Comparison of ENCODE assay signal across 30 cellular contexts in the genomic region with DNA sequence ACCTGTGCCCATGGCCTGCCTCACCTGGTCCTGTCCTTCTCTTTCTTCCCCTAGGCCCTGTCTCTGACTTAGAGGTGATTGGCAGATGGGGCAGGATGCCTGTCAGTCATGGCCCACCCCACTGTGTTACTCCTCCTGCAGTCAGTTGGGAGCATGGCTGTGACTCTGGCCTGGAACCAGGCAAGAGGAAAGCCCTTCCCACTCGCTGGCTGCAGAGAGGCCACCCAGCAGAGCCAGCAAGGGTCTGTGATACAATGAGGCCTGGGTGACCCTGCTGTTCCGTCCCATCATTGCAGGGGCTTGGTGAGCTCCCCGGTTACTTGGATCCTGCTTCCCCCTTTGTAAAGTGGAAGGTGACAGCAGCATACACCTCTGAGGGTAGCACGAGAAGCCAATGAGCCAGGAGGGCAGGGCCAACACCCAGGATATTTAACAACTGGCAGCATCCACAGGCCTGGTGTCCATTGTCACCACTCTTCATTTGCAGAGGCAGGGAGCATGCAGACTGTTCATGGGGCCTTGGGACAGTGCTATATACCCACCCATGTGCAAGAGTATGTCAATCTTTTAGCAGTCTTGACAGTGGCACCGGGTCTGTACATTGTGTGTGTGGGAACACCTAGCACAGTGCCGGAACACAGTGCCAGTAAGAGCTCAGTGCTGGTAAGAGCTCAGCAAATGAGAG.
"Had no signal": no experiment of that assay in that cellular context is flagged by ENCODE, and none has a peak within 500 bp of the region (broad histone marks: within the 10 kb centered on the region; RNA-seq: fewer than 3 reads in every experiment).

No MANE protein-coding gene starts in this region.

- DNase-seq: activated CD4-positive, alpha-beta memory T cell treated with anti-CD3 and anti-CD28 coated beads for 36 hours; activated CD4-positive, alpha-beta T cell treated with anti-CD3 and anti-CD28 coated beads for 36 hours; activated CD4-positive, alpha-beta T cell treated with anti-CD3 and anti-CD28 coated beads, Interleukin-2, amount 10 ng/mL, durations not matched to agents 24 days and 14 days; activated CD4-positive, CD25-positive, alpha-beta regulatory T cell; activated CD4-positive, CD25-positive, alpha-beta regulatory T cell treated with anti-CD3 and anti-CD28 coated beads, Interleukin-2, amount 50 U/mL, for 72 hours; activated CD8-positive, alpha-beta memory T cell treated with anti-CD3 and anti-CD28 coated beads, Interleukin-2, amount 10 ng/mL, durations not matched to agents 7 days and 5 days; activated CD8-positive, alpha-beta memory T cell treated with anti-CD3 and anti-CD28 coated beads, Interleukin-2, amount 50 U/mL, for 4 hours; activated CD8-positive, alpha-beta T cell treated with anti-CD3 and anti-CD28 coated beads, Interleukin-2, amount 10 ng/mL, durations not matched to agents 7 days and 5 days; activated gamma-delta T cell treated with Interleukin-2 at 50 U/mL for 16 hours; activated naive CD4-positive, alpha-beta T cell treated with Interleukin-2 at 50 U/mL for 16 hours; activated naive CD8-positive, alpha-beta T cell treated with anti-CD3 and anti-CD28 coated beads for 36 hours; activated naive CD8-positive, alpha-beta T cell treated with anti-CD3 and anti-CD28 coated beads, Interleukin-2, amount 50 U/mL, for 24 hours; activated T-cell treated with anti-CD3 and anti-CD28 coated beads, Interleukin-2, amount 50 U/mL, for 1 hour; activated T-cell treated with anti-CD3 and anti-CD28 coated beads, Interleukin-2, amount 50 U/mL, for 48 hours; adrenal gland; amygdala; aorta; body of pancreas; central memory CD4-positive, alpha-beta T cell; cerebellar nuclear complex; colonic mucosa; effector CD8-positive, alpha-beta T cell; esophagus squamous epithelium; foreskin melanocyte; T-helper 2 cell had no signal

- ATAC-seq: activated CD4-positive, alpha-beta T cell treated with anti-CD3 and anti-CD28 coated beads for 36 hours; activated CD8-positive, alpha-beta memory T cell treated with anti-CD3 and anti-CD28 coated beads, Interleukin-2, amount 10 ng/mL, durations not matched to agents 7 days and 5 days; activated CD8-positive, alpha-beta T cell treated with anti-CD3 and anti-CD28 coated beads, Interleukin-2, amount 10 ng/mL, durations not matched to agents 7 days and 5 days; activated naive CD8-positive, alpha-beta T cell treated with anti-CD3 and anti-CD28 coated beads, Interleukin-2, amount 50 U/mL, for 24 hours; body of pancreas; gastroesophageal sphincter had no signal

- H3K36me3 Mint-ChIP-seq: activated CD4-positive, alpha-beta memory T cell treated with anti-CD3 and anti-CD28 coated beads for 36 hours; activated CD8-positive, alpha-beta memory T cell treated with anti-CD3 and anti-CD28 coated beads, Interleukin-2, amount 10 ng/mL, durations not matched to agents 7 days and 5 days; activated naive CD4-positive, alpha-beta T cell treated with anti-CD3 and anti-CD28 coated beads, Interleukin-2, amount 50 U/mL, for 24 hours; activated naive CD8-positive, alpha-beta T cell treated with anti-CD3 and anti-CD28 coated beads for 36 hours had no signal

- H3K9me3 Mint-ChIP-seq: activated naive CD4-positive, alpha-beta T cell treated with anti-CD3 and anti-CD28 coated beads, Interleukin-2, amount 50 U/mL, for 24 hours had no signal

- H3K27me3 Mint-ChIP-seq: activated CD4-positive, alpha-beta T cell treated with anti-CD3 and anti-CD28 coated beads for 36 hours; activated CD4-positive, alpha-beta T cell treated with anti-CD3 and anti-CD28 coated beads, Interleukin-2, amount 10 ng/mL, durations not matched to agents 24 days and 14 days; activated CD8-positive, alpha-beta memory T cell treated with anti-CD3 and anti-CD28 coated beads, Interleukin-2, amount 10 ng/mL, durations not matched to agents 7 days and 5 days had no signal

- H3K4me1 Mint-ChIP-seq: activated CD4-positive, alpha-beta T cell treated with anti-CD3 and anti-CD28 coated beads for 36 hours; activated CD4-positive, alpha-beta T cell treated with anti-CD3 and anti-CD28 coated beads, Interleukin-2, amount 10 ng/mL, durations not matched to agents 24 days and 14 days; activated CD8-positive, alpha-beta memory T cell treated with anti-CD3 and anti-CD28 coated beads, Interleukin-2, amount 10 ng/mL, durations not matched to agents 7 days and 5 days; activated naive CD4-positive, alpha-beta T cell treated with anti-CD3 and anti-CD28 coated beads, Interleukin-2, amount 50 U/mL, for 24 hours; activated naive CD8-positive, alpha-beta T cell treated with anti-CD3 and anti-CD28 coated beads for 36 hours; activated naive CD8-positive, alpha-beta T cell treated with anti-CD3 and anti-CD28 coated beads, Interleukin-2, amount 50 U/mL, for 24 hours had no signal

- H3K4me1 ChIP-seq: adrenal gland, body of pancreas, colonic mucosa, esophagus squamous epithelium, gastroesophageal sphincter had no signal

- H3K27ac Mint-ChIP-seq: activated CD4-positive, alpha-beta memory T cell treated with anti-CD3 and anti-CD28 coated beads for 36 hours; activated CD4-positive, alpha-beta T cell treated with anti-CD3 and anti-CD28 coated beads for 36 hours; activated CD4-positive, alpha-beta T cell treated with anti-CD3 and anti-CD28 coated beads, Interleukin-2, amount 10 ng/mL, durations not matched to agents 24 days and 14 days; activated CD8-positive, alpha-beta memory T cell treated with anti-CD3 and anti-CD28 coated beads, Interleukin-2, amount 10 ng/mL, durations not matched to agents 7 days and 5 days; activated CD8-positive, alpha-beta T cell treated with anti-CD3 and anti-CD28 coated beads, Interleukin-2, amount 10 ng/mL, durations not matched to agents 7 days and 5 days; activated naive CD4-positive, alpha-beta T cell treated with anti-CD3 and anti-CD28 coated beads, Interleukin-2, amount 50 U/mL, for 24 hours; activated naive CD8-positive, alpha-beta T cell treated with anti-CD3 and anti-CD28 coated beads for 36 hours; activated naive CD8-positive, alpha-beta T cell treated with anti-CD3 and anti-CD28 coated beads, Interleukin-2, amount 50 U/mL, for 24 hours; activated T-helper 1 cell treated with anti-CD3 and anti-CD28 coated beads, Interleukin-12 subunit alpha, Interleukin-12 subunit beta, Interleukin-2, Interleukin-4 antibody, amounts not matched to agents 30 ng/mL and 10 ng/mL and 1 ng/mL, durations not matched to agents 14 hours and 24 hours and 36 hours; activated T-helper 2 cell treated with anti-CD3 and anti-CD28 coated beads, Interferon-gamma antibody, Interleukin-2, Interleukin-4, amounts not matched to agents 10 μg/mL and 5 μg/mL and 100 μg/mL, durations not matched to agents 14 hours and 24 hours and 36 hours had no signal

- H3K9me3 ChIP-seq: adrenal gland, colonic mucosa had no signal

- H3K4me3 ChIP-seq: adrenal gland, body of pancreas, colonic mucosa, esophagus squamous epithelium, gastroesophageal sphincter had no signal

- H3K27me3 ChIP-seq: adrenal gland, body of pancreas, colonic mucosa had no signal

- H3K36me3 ChIP-seq: adrenal gland, colonic mucosa, esophagus squamous epithelium, gastroesophageal sphincter had no signal

- H3K27ac ChIP-seq: adrenal gland, body of pancreas, colonic mucosa, epithelial cell of prostate, esophagus squamous epithelium, gastroesophageal sphincter had no signal

- H3K4me3 Mint-ChIP-seq: activated CD4-positive, alpha-beta memory T cell treated with anti-CD3 and anti-CD28 coated beads for 36 hours; activated CD4-positive, alpha-beta T cell treated with anti-CD3 and anti-CD28 coated beads for 36 hours; activated CD4-positive, alpha-beta T cell treated with anti-CD3 and anti-CD28 coated beads, Interleukin-2, amount 10 ng/mL, durations not matched to agents 24 days and 14 days; activated CD8-positive, alpha-beta memory T cell treated with anti-CD3 and anti-CD28 coated beads, Interleukin-2, amount 10 ng/mL, durations not matched to agents 7 days and 5 days; activated CD8-positive, alpha-beta T cell treated with anti-CD3 and anti-CD28 coated beads, Interleukin-2, amount 10 ng/mL, durations not matched to agents 7 days and 5 days; activated naive CD4-positive, alpha-beta T cell treated with anti-CD3 and anti-CD28 coated beads, Interleukin-2, amount 50 U/mL, for 24 hours; activated naive CD8-positive, alpha-beta T cell treated with anti-CD3 and anti-CD28 coated beads for 36 hours; activated naive CD8-positive, alpha-beta T cell treated with anti-CD3 and anti-CD28 coated beads, Interleukin-2, amount 50 U/mL, for 24 hours; activated T-helper 1 cell treated with anti-CD3 and anti-CD28 coated beads, Interleukin-12 subunit alpha, Interleukin-12 subunit beta, Interleukin-2, Interleukin-4 antibody, amounts not matched to agents 30 ng/mL and 10 ng/mL and 1 ng/mL, durations not matched to agents 14 hours and 24 hours and 36 hours had no signal
